10 cellular contexts compared by ENCODE assay signal in genomic region chr11:828501-829115, GRCh38. TPM values are rescaled to one million over a fixed set of nuclear protein-coding genes. Genes with fewer than 3 reads are reported as not detected.
A peak's percentile ranks its signal among the peaks of the same experiment; 100 is the strongest.
DNase-seq lines count a peak whose midpoint lies in the region; ATAC-seq and TF ChIP-seq lines count a peak whose summit lies in the region.
"Had no signal": no experiment of that assay in that cellular context is flagged by ENCODE, and none has a peak within 500 bp of the region (broad histone marks: within the 10 kb centered on the region; RNA-seq: fewer than 3 reads in every experiment).

No MANE protein-coding gene starts in this region.

- in situ Hi-C loops in transverse colon (cut with MboI; ENCODE audit: low pct_ligation_motif_present in 1 of 4, low pct_unique_long_range_greater_than_20kb in 1 of 4, low sequenced_read_pairs in 3 of 4), result no loop called here

- H3K9me3 ChIP-seq in mesodermal cell (ENCODE audit: control insufficient read depth, low read length) (no peaks in the 10 kb centered on the region), transverse colon (no peaks in the 10 kb centered on the region)

- peaks cover 70% of the 10 kb centered on the region for H3K27me3 ChIP-seq in transverse colon

- H3K4me3 Mint-ChIP-seq in activated naive CD8-positive, alpha-beta T cell, result peak overlapping the region; percentile 74
- H3K4me3 Mint-ChIP-seq in activated naive CD8-positive, alpha-beta T cell treated with anti-CD3 and anti-CD28 coated beads, Interleukin-2, amount 50 U/mL, for 24 hours, result no peak overlapping the region
- peak overlapping the region in 4 of 5 experiments; percentile 58 to 77 (median 72) for H3K4me3 Mint-ChIP-seq in brain

- H3K27me3 Mint-ChIP-seq in activated naive CD8-positive, alpha-beta T cell, result peaks cover 2% of the 10 kb centered on the region
- H3K27me3 Mint-ChIP-seq in activated naive CD8-positive, alpha-beta T cell treated with anti-CD3 and anti-CD28 coated beads, Interleukin-2, amount 50 U/mL, for 24 hours, result peaks cover 39% of the 10 kb centered on the region
- peaks cover 41% of the 10 kb centered on the region for H3K27me3 Mint-ChIP-seq in brain

- H3K4me1 ChIP-seq in mesodermal cell (ENCODE audit: control insufficient read depth, insufficient read depth, low read length, poor library complexity, severe bottlenecking), result peaks cover 43% of the 10 kb centered on the region
- peaks cover 36 to 89% (median 80%) of the 10 kb centered on the region in 4 donors for H3K4me1 ChIP-seq in transverse colon

- H3K36me3 ChIP-seq in mesodermal cell (ENCODE audit: control insufficient read depth, insufficient read depth, low read length) (peaks cover 13% of the 10 kb centered on the region), transverse colon (peaks cover 0 to 14% (median 0%) of the 10 kb centered on the region in 4 donors)

- no peak overlapping the region for H3K27ac Mint-ChIP-seq in activated naive CD8-positive, alpha-beta T cell
- H3K27ac Mint-ChIP-seq in activated naive CD8-positive, alpha-beta T cell treated with anti-CD3 and anti-CD28 coated beads, Interleukin-2, amount 50 U/mL, for 24 hours, result no peak overlapping the region
- peak overlapping the region; percentile 33 to 93 (median 50) for H3K27ac Mint-ChIP-seq in brain

- no peak for TF ChIP-seq POLR2A in transverse colon (IDR thresholded peaks at IDR 0.05)

- no peak for ATAC-seq in activated naive CD8-positive, alpha-beta T cell treated with anti-CD3 and anti-CD28 coated beads, Interleukin-2, amount 50 U/mL, for 24 hours
- ATAC-seq in HG03378 (IDR thresholded peaks at IDR 0.05; ENCODE audit: unreplicated experiment) (no peak), GM19395 (IDR thresholded peaks at IDR 0.05; ENCODE audit: unreplicated experiment) (no peak)

- intact Hi-C loops in transverse colon (cut with DNase I; ENCODE audit: low total_unique reads), result no loop called here

- WGBS in mesodermal cell (ENCODE audit: insufficient coverage in 2 of 2), 2 experiments, result 43 to 62% methylated on average over 13 to 19 of the region's 20 CpGs
- WGBS in transverse colon (ENCODE audit: low coverage in 1 of 2), 2 donors, result 81% methylated on average over 20 of the region's 20 CpGs; no CpG with 5 or more reads in 1 of the 2 donors

- H3K36me3 Mint-ChIP-seq in activated naive CD8-positive, alpha-beta T cell, result no peaks in the 10 kb centered on the region
- H3K36me3 Mint-ChIP-seq in activated naive CD8-positive, alpha-beta T cell treated with anti-CD3 and anti-CD28 coated beads, Interleukin-2, amount 50 U/mL, for 24 hours (ENCODE audit: low read depth), result no peaks in the 10 kb centered on the region
- H3K36me3 Mint-ChIP-seq in brain, result peaks cover 7% of the 10 kb centered on the region

- no peak for TF ChIP-seq CTCF in brain (conservative IDR thresholded peaks at IDR 0.05)
- no peak for TF ChIP-seq CTCF in transverse colon (IDR thresholded peaks at IDR 0.05)

- H3K27ac ChIP-seq in mesodermal cell (ENCODE audit: low read depth, low read length, severe bottlenecking), result peak overlapping the region; percentile 36
- H3K27ac ChIP-seq in transverse colon, result peak overlapping the region; percentile 91 to 95 (median 94)

- H3K4me3 ChIP-seq in mesodermal cell (ENCODE audit: extremely low read depth, insufficient read depth, low read length, poor library complexity, severe bottlenecking), result no peak overlapping the region
- peak overlapping the region in 1 of 4 donors; percentile 33 for H3K4me3 ChIP-seq in transverse colon

- no peak for TF ChIP-seq EP300 in transverse colon (IDR thresholded peaks at IDR 0.05; ENCODE audit: low read depth)

- H3K9me3 Mint-ChIP-seq in activated naive CD8-positive, alpha-beta T cell (ENCODE audit: low read depth), result no peaks in the 10 kb centered on the region
- H3K9me3 Mint-ChIP-seq in activated naive CD8-positive, alpha-beta T cell treated with anti-CD3 and anti-CD28 coated beads, Interleukin-2, amount 50 U/mL, for 24 hours, result no peaks in the 10 kb centered on the region
- H3K9me3 Mint-ChIP-seq in brain, result peaks cover 0 to 2% (median 0%) of the 10 kb centered on the region in 5 experiments

- peaks cover 21% of the 10 kb centered on the region for H3K4me1 Mint-ChIP-seq in activated naive CD8-positive, alpha-beta T cell (ENCODE audit: low read depth)
- peaks cover 23% of the 10 kb centered on the region for H3K4me1 Mint-ChIP-seq in activated naive CD8-positive, alpha-beta T cell treated with anti-CD3 and anti-CD28 coated beads, Interleukin-2, amount 50 U/mL, for 24 hours
- H3K4me1 Mint-ChIP-seq in brain, result peaks cover 45% of the 10 kb centered on the region

- no peak for DNase-seq in activated naive CD8-positive, alpha-beta T cell treated with anti-CD3 and anti-CD28 coated beads, Interleukin-2, amount 50 U/mL, for 24 hours
- no peak for DNase-seq in transverse colon
- no peak for DNase-seq in NCI-H128 (lab: John Stamatoyannopoulos, UW; ENCODE audit: unreplicated experiment)
- DNase-seq: AML-193, GOT3 had no signal

RNA-seq across cellular contexts. Expression of gene CRACR2B, which starts 0.9 kb away (rescaled TPM):
- 3.1 TPM for polyA plus RNA-seq in brain (ENCODE audit: insufficient read depth, low read depth, low replicate concordance)
- 7.6 TPM for polyA plus RNA-seq in mesodermal cell (2013, experiment 1 of 2)
- 4.8 TPM for polyA plus RNA-seq in mesodermal cell (2013, experiment 2 of 2)
- total RNA-seq in transverse colon, result 100 to 1,000 TPM in 3 of 4 donors, 10 to 100 TPM in 1; 82.7 to 373 (median 210) TPM

RNA-seq across cellular contexts. Expression of gene CD151, which starts 4.1 kb away (rescaled TPM):
- polyA plus RNA-seq in brain (ENCODE audit: insufficient read depth, low read depth, low replicate concordance), result 114 TPM
- 331 TPM for polyA plus RNA-seq in mesodermal cell (2013, experiment 1 of 2)
- 277 TPM for polyA plus RNA-seq in mesodermal cell (2013, experiment 2 of 2)
- total RNA-seq in transverse colon, result 100 to 1,000 TPM; 252 to 650 (median 429) TPM

RNA-seq across cellular contexts. Expression of gene PNPLA2, which starts 9.9 kb away (rescaled TPM):
- 67.9 TPM for polyA plus RNA-seq in brain (ENCODE audit: insufficient read depth, low read depth, low replicate concordance)
- polyA plus RNA-seq in mesodermal cell (2013, experiment 1 of 2), result 47.0 TPM
- 33.2 TPM for polyA plus RNA-seq in mesodermal cell (2013, experiment 2 of 2)
- 100 to 1,000 TPM in 3 of 4 donors, 10 to 100 TPM in 1; 61.7 to 821 (median 134) TPM for total RNA-seq in transverse colon

RNA-seq across cellular contexts. Expression of gene POLR2L, which starts 13.7 kb away (rescaled TPM):
- 104 TPM for polyA plus RNA-seq in brain (ENCODE audit: insufficient read depth, low read depth, low replicate concordance)
- 134 TPM for polyA plus RNA-seq in mesodermal cell (2013, experiment 1 of 2)
- polyA plus RNA-seq in mesodermal cell (2013, experiment 2 of 2), result 112 TPM
- 10 to 100 TPM in 3 of 4 donors, 1 to 10 TPM in 1; 9.7 to 66.6 (median 32.7) TPM for total RNA-seq in transverse colon

RNA-seq across cellular contexts. Expression of gene TSPAN4, which starts 14.0 kb away (rescaled TPM):
- 23.3 TPM for polyA plus RNA-seq in brain (ENCODE audit: insufficient read depth, low read depth, low replicate concordance)
- polyA plus RNA-seq in mesodermal cell (2013, experiment 1 of 2), result 72.6 TPM
- polyA plus RNA-seq in mesodermal cell (2013, experiment 2 of 2), result 66.2 TPM
- 10 to 100 TPM; 25.1 to 75.0 (median 32.4) TPM for total RNA-seq in transverse colon

Comparison
In these comparisons a context has a peak if more than half of its experiments do, and no peak if none do; other contexts are left out.
1. H3K27ac Mint-ChIP-seq: peak in brain (5 of 5); none in activated naive CD8-positive, alpha-beta T cell (single experiment) and activated naive CD8-positive, alpha-beta T cell treated with anti-CD3 and anti-CD28 coated beads, Interleukin-2, amount 50 U/mL, for 24 hours (single experiment).